ENCODE assay signal across 22 cellular contexts in the genomic region with DNA sequence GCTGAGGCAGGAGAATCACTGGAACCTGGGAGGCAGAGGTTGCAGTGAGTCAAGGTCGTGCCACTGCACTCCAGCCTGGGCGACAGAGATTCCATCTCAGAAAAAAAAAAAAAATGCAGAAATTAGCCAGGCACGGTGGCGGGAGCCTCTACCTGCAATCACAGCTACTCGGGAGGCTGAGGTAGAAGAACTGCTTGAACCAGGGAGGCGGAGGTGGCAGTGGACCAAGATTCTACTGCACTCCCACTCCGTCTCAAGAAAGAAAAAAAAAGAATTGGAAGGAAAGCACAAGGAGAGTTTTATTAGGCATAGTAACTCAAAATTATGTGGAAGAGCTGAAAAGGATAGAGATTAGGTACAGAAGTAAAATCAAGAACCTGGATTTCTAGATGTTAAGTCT. TPM values are rescaled to one million over a fixed set of nuclear protein-coding genes. Genes with fewer than 3 reads are reported as not detected.
A peak's percentile ranks its signal among the peaks of the same experiment; 100 is the strongest.
DNase-seq lines count a peak whose midpoint lies in the region; ATAC-seq and TF ChIP-seq lines count a peak whose summit lies in the region.
"Had no signal": no experiment of that assay in that cellular context is flagged by ENCODE, and none has a peak within 500 bp of the region (broad histone marks: within the 10 kb centered on the region; RNA-seq: fewer than 3 reads in every experiment).

No MANE protein-coding gene starts in this region.

- TF ChIP-seq CTCF in nephron (IDR thresholded peaks at IDR 0.05; ENCODE audit: unreplicated experiment in 3 of 3) = no peak

- intact Hi-C loops in Right ventricle myocardium inferior (cut with DNase I) (no loop called here), cardiac septum (cut with DNase I) (no loop called here)

- H3K9me3 Mint-ChIP-seq in activated naive CD8-positive, alpha-beta T cell treated with anti-CD3 and anti-CD28 coated beads, Interleukin-2, amount 50 U/mL, for 24 hours = no peaks in the 10 kb centered on the region
- H3K9me3 Mint-ChIP-seq in nephron = no peaks in the 10 kb centered on the region

- peaks cover 11% of the 10 kb centered on the region for H3K4me1 Mint-ChIP-seq in activated naive CD8-positive, alpha-beta T cell treated with anti-CD3 and anti-CD28 coated beads, Interleukin-2, amount 50 U/mL, for 24 hours
- peaks cover 6% of the 10 kb centered on the region for H3K4me1 Mint-ChIP-seq in nephron

- H3K36me3 Mint-ChIP-seq in activated naive CD8-positive, alpha-beta T cell treated with anti-CD3 and anti-CD28 coated beads, Interleukin-2, amount 50 U/mL, for 24 hours (ENCODE audit: low read depth) = peaks cover 19% of the 10 kb centered on the region
- peaks cover 48% of the 10 kb centered on the region for H3K36me3 Mint-ChIP-seq in nephron (ENCODE audit: low read depth)

- ATAC-seq in Right ventricle myocardium inferior = no peak
- ATAC-seq in activated naive CD8-positive, alpha-beta T cell treated with anti-CD3 and anti-CD28 coated beads, Interleukin-2, amount 50 U/mL, for 24 hours = no peak

- H3K4me3 Mint-ChIP-seq in activated naive CD8-positive, alpha-beta T cell treated with anti-CD3 and anti-CD28 coated beads, Interleukin-2, amount 50 U/mL, for 24 hours = no peak overlapping the region
- H3K4me3 Mint-ChIP-seq in nephron = no peak overlapping the region

- no peaks in the 10 kb centered on the region for H3K27me3 Mint-ChIP-seq in activated naive CD8-positive, alpha-beta T cell treated with anti-CD3 and anti-CD28 coated beads, Interleukin-2, amount 50 U/mL, for 24 hours
- no peaks in the 10 kb centered on the region for H3K27me3 Mint-ChIP-seq in nephron (ENCODE audit: low read depth)

- peak overlapping the region; percentile 40 for H3K27ac Mint-ChIP-seq in activated naive CD8-positive, alpha-beta T cell treated with anti-CD3 and anti-CD28 coated beads, Interleukin-2, amount 50 U/mL, for 24 hours
- H3K27ac Mint-ChIP-seq in nephron = peak overlapping the region; percentile 63 to 96 (median 79)

- DNase-seq in Right ventricle myocardium inferior (ENCODE audit: missing footprints) (peak; percentile 42), cardiac septum (ENCODE audit: low spot score) (no peak), NOMO-1 treated with dmso at 0.1 percent for 144 hours (lab: John Stamatoyannopoulos, UW; ENCODE audit: unreplicated experiment) (no peak), foreskin melanocyte (no peak)
- no peak for DNase-seq in activated naive CD8-positive, alpha-beta T cell treated with anti-CD3 and anti-CD28 coated beads, Interleukin-2, amount 50 U/mL, for 24 hours
- no peak for DNase-seq in stimulated activated CD4-positive, alpha-beta T cell treated with anti-CD3 and anti-CD28 coated beads, Interleukin-12 subunit alpha, Interleukin-12 subunit beta, amount 100 ng/mL, for 4 hours
- DNase-seq: AML-193, GDM1, IMR-90, NCI-H1105 treated with DMSO at 0.1 percent for 48 hours, NCI-H1694, NCI-H2081, NCI-H2171, NCI-H345, NCI-H524 treated with DMSO at 0.1 percent for 48 hours, NCI-H82, Peyer's patch had no signal

RNA-seq across cellular contexts. Expression of a gene that starts 20.8 kb away (rescaled TPM):
- not detected for total RNA-seq in Right ventricle myocardium inferior
- 0.43 TPM for total RNA-seq in cardiac septum
- total RNA-seq: A172, Daoy, H4, IMR-90, OCI-LY7 had no signal

RNA-seq across cellular contexts. Expression of a gene that starts 22.9 kb away (rescaled TPM):
- total RNA-seq in Right ventricle myocardium inferior = 31.3 TPM
- total RNA-seq in cardiac septum = 31.3 TPM

RNA-seq across cellular contexts. Expression of a gene that starts 38.7 kb away (rescaled TPM):
- total RNA-seq in Right ventricle myocardium inferior = 59.4 TPM
- total RNA-seq in cardiac septum = 61.5 TPM

RNA-seq across cellular contexts. Expression of a gene that starts 49.0 kb away (rescaled TPM):
- total RNA-seq in Right ventricle myocardium inferior (494 TPM), cardiac septum (520 TPM)
